In the genomic region with DNA sequence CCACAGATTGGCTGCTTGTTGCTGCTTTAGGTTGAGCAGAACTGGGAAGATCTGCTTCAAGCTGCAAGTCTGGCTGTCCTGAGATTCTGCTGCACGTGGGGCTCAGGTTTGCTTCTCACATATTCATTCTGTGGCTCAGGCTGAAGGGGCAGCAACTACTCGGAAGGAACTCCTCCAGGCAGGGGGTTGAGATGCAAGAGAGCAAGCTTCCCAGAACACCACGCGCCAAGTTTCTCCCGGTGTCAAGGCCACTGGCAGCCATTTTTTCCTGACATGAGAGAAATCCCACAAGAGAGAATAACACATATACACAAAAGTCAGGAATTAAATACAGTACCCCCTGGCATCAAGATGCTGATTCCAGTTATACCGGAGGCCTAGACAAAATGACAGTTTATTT, we compare ENCODE assay signal across 26 cellular contexts.
"Had no signal": no experiment of that assay in that cellular context is flagged by ENCODE, and none has a peak within 500 bp of the region (broad histone marks: within the 10 kb centered on the region; RNA-seq: fewer than 3 reads in every experiment).

No MANE protein-coding gene starts in this region.

- H3K9me3 ChIP-seq: left lung, lower lobe of right lung, pancreas, prostate gland, suprapubic skin, tibial nerve, uterus had no signal

- H3K4me3 ChIP-seq: left lung, lower lobe of right lung, pancreas, prostate gland, skin epidermis, suprapubic skin, tibial nerve, uterus had no signal

- DNase-seq: hypothalamus; immature natural killer cell; kidney; left colon; left lung; lower lobe of right lung; mammary epithelial cell; mesenchymal stem cell; natural killer cell; nephron progenitor cell; nucleus accumbens; pancreas; retina; right cardiac atrium; stimulated activated CD4-positive, alpha-beta T cell treated with anti-CD3 and anti-CD28 coated beads, Interleukin-12 subunit alpha, Interleukin-12 subunit beta, amount 100 ng/mL, for 4 hours; stimulated activated CD4-positive, alpha-beta T cell treated with anti-CD3 and anti-CD28 coated beads, Interleukin-15, amount 100 ng/mL, for 24 hours; stimulated activated CD4-positive, alpha-beta T cell treated with anti-CD3 and anti-CD28 coated beads, Interleukin-2, amount 100 ng/mL, for 24 hours; stimulated activated CD4-positive, alpha-beta T cell treated with anti-CD3 and anti-CD28 coated beads, Interleukin-4, amount 100 ng/mL, for 1 hour; stimulated activated naive B cell treated with anti-CD40 and anti-IgM and Interleukin-4, amounts not matched to agents 10 μg/mL and 1 μg/mL and 100 μg/mL, for 72 hours; uterus had no signal

- H3K4me1 ChIP-seq: left lung, lower lobe of right lung, pancreas, prostate gland, suprapubic skin, tibial nerve, uterus had no signal

- H3K27ac ChIP-seq: left lung, lower lobe of right lung, pancreas, prostate gland, skin epidermis, suprapubic skin, tibial nerve, uterus had no signal

- H3K27me3 ChIP-seq: left lung, pancreas, suprapubic skin, tibial nerve, uterus had no signal

- H3K36me3 ChIP-seq: left lung, lower lobe of right lung, pancreas, prostate gland, suprapubic skin, tibial nerve, uterus had no signal

- FAIRE-seq: islet of Langerhans, kidney, pancreas had no signal

- ATAC-seq: left colon; left lung; lower lobe of right lung; natural killer cell; pancreas; right cardiac atrium; sciatic nerve; stimulated activated naive B cell treated with anti-CD40 and anti-IgM and Interleukin-4, amounts not matched to agents 10 μg/mL and 1 μg/mL and 100 μg/mL, for 72 hours had no signal
